Comparison of ENCODE assay signal across 8 cellular contexts in the genomic region with DNA sequence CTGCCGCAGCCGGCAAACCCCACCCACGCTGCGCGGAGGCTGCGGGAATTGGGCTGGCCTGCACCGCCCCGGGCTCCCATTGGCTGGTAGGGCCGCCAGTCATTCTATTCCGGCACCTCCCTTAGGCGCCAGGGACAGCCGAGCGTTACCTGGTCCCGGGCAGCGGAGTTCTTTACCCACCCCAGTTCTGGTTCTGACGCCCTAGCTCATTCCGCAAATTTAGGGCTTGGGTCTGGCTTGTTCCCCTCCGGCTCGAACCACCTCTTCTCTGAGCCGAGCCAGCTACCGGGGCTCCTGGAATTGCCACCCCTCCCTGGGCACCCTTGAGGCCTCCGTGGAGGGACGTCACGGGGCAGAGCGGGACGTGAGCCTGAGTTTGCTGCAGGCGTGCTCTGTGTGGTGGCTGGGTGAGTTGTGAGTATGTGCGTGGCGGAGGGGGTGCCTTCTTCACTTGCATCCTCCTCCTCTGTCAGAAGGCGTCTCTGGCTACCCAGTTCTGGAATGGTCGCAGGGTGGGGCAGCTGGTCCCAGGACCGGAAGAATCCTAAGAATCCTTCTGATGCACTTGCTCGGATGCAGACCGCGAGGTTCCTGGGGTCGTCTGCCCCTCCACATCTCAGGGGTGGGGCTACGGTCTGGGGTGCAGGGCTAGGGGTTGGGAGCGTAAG. TPM values are rescaled to one million over a fixed set of nuclear protein-coding genes. Genes with fewer than 3 reads are reported as not detected.
A peak's percentile ranks its signal among the peaks of the same experiment; 100 is the strongest.
DNase-seq lines count a peak whose midpoint lies in the region; ATAC-seq and TF ChIP-seq lines count a peak whose summit lies in the region.

A gene (minus strand): TSS at position 2 of the 668 bp plus-strand sequence. CDS start 910 bp downstream, outside the sequence.
A gene with protein sequence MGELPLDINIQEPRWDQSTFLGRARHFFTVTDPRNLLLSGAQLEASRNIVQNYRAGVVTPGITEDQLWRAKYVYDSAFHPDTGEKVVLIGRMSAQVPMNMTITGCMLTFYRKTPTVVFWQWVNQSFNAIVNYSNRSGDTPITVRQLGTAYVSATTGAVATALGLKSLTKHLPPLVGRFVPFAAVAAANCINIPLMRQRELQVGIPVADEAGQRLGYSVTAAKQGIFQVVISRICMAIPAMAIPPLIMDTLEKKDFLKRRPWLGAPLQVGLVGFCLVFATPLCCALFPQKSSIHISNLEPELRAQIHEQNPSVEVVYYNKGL (plus strand): TSS at position 107 of the 668 bp plus-strand sequence. CDS start 3,461 bp downstream, outside the sequence.

- DNase-seq in DMS79 (lab: John Stamatoyannopoulos, UW) (peak; percentile 33), GM23338 (ENCODE audit: low spot score) (peak; percentile 97), LHCN-M2 (ENCODE audit: low read depth) (peak; percentile 81), RWPE1 (ENCODE audit: low spot score) (peak; percentile 99), fibroblast of pulmonary artery (ENCODE audit: low read depth) (peak; percentile 95), nephron progenitor cell (peak; percentile 98)
- DNase-seq in activated effector memory CD4-positive, alpha-beta T cell treated with anti-CD3 and anti-CD28 coated beads, Interleukin-2, amount 50 U/mL, for 16 hours, result peak; percentile 98

- H3K79me2 ChIP-seq in GM23338 (replicated peaks; ENCODE audit: insufficient read depth), result no peaks in the 10 kb centered on the region

- no peaks in the 10 kb centered on the region; the same call in 1 of the 2 replicates for H4K20me1 ChIP-seq in GM23338 (replicated peaks; ENCODE audit: insufficient read depth)

- CTCF ChIA-PET in RWPE1 (lab: Yijun Ruan, JAX), result interaction anchor here (0.6 to 1.6 kb wide), 13 partner anchors 10 to 1368 kb away, joined by 3 to 12 read pairs (median 4); a partner anchor contains a TSS

- peak within 1 kb of the TSS; percentile 100 for H3K4me2 ChIP-seq in GM23338

- H3K27me3 ChIP-seq in GM23338 (ENCODE audit: insufficient read depth), result peaks cover 63% of the 10 kb centered on the region

- H3K9me3 Mint-ChIP-seq in GM23338 (no peaks in the 10 kb centered on the region), nephron progenitor cell (no peaks in the 10 kb centered on the region)
- H3K9me3 Mint-ChIP-seq in stimulated activated naive CD8-positive, alpha-beta T cell treated with anti-CD3 and anti-CD28 coated beads, Interleukin-15, Interleukin-2, amounts not matched to agents 100 ng/mL and 50 ng/mL, for 24 hours, result no peaks in the 10 kb centered on the region

- H3K27ac ChIP-seq in GM23338 (ENCODE audit: low read depth), result no peak within 1 kb of the TSS
- peak within 1 kb of the TSS; percentile 99 for H3K27ac ChIP-seq in RWPE1

- H2AFZ ChIP-seq in GM23338, result peak within 1 kb of the TSS; percentile 99

- H3K36me3 Mint-ChIP-seq in GM23338 (ENCODE audit: low read depth) (no peaks in the 10 kb centered on the region; the same call in 2 of the 3 replicates), nephron progenitor cell (ENCODE audit: low read depth) (no peaks in the 10 kb centered on the region)
- H3K36me3 Mint-ChIP-seq in stimulated activated naive CD8-positive, alpha-beta T cell treated with anti-CD3 and anti-CD28 coated beads, Interleukin-15, Interleukin-2, amounts not matched to agents 100 ng/mL and 50 ng/mL, for 24 hours (ENCODE audit: low read depth), result no peaks in the 10 kb centered on the region

- ATAC-seq in GM23338, result peak; percentile 82

- H3K9me2 ChIP-seq in GM23338 (ENCODE audit: insufficient read depth), result no peaks in the 10 kb centered on the region

- H3K4me3 Mint-ChIP-seq in GM23338 (peak within 1 kb of the TSS; percentile 65), nephron progenitor cell (peak within 1 kb of the TSS; percentile 83)
- peak within 1 kb of the TSS; percentile 87 for H3K4me3 Mint-ChIP-seq in stimulated activated naive CD8-positive, alpha-beta T cell treated with anti-CD3 and anti-CD28 coated beads, Interleukin-15, Interleukin-2, amounts not matched to agents 100 ng/mL and 50 ng/mL, for 24 hours

- H3K4me3 ChIP-seq in GM23338 (peak within 1 kb of the TSS; percentile 87), fibroblast of pulmonary artery (replicated peaks; ENCODE audit: low read depth, low read length) (peak within 1 kb of the TSS; percentile 89)

- H3K4me1 Mint-ChIP-seq in GM23338, result peaks cover 33% of the 10 kb centered on the region
- peaks cover 69% of the 10 kb centered on the region for H3K4me1 Mint-ChIP-seq in nephron progenitor cell
- peaks cover 28% of the 10 kb centered on the region for H3K4me1 Mint-ChIP-seq in stimulated activated naive CD8-positive, alpha-beta T cell treated with anti-CD3 and anti-CD28 coated beads, Interleukin-15, Interleukin-2, amounts not matched to agents 100 ng/mL and 50 ng/mL, for 24 hours (ENCODE audit: low read depth)

- H3K36me3 ChIP-seq in GM23338 (ENCODE audit: insufficient read depth), result no peaks in the 10 kb centered on the region

- TF ChIP-seq CTCF in GM23338 (conservative IDR thresholded peaks at IDR 0.05; ENCODE audit: low read depth in 2 of 2) (no peak), RWPE1 (conservative IDR thresholded peaks at IDR 0.05; ENCODE audit: low read depth) (no peak), fibroblast of pulmonary artery (IDR thresholded peaks at IDR 0.05; ENCODE audit: low read length, missing control alignments) (no peak), nephron progenitor cell (IDR thresholded peaks at IDR 0.05) (no peak)

- POLR2A ChIA-PET in RWPE1 (lab: Yijun Ruan, JAX; ENCODE audit: low non-redundant PET), result interaction anchor here (1.1 kb wide), 1 partner anchor 20 kb away, joined by 5 read pairs; no protein-coding TSS in a partner anchor

- H3K27me3 Mint-ChIP-seq in GM23338 (ENCODE audit: insufficient read depth, low read depth, poor library complexity) (peaks cover 48% of the 10 kb centered on the region), nephron progenitor cell (ENCODE audit: low read depth, poor library complexity) (peaks cover 62% of the 10 kb centered on the region)
- H3K27me3 Mint-ChIP-seq in stimulated activated naive CD8-positive, alpha-beta T cell treated with anti-CD3 and anti-CD28 coated beads, Interleukin-15, Interleukin-2, amounts not matched to agents 100 ng/mL and 50 ng/mL, for 24 hours, result no peaks in the 10 kb centered on the region

- H3K27ac Mint-ChIP-seq in GM23338, result no peak within 1 kb of the TSS; the same call in 1 of the 2 replicates
- H3K27ac Mint-ChIP-seq in nephron progenitor cell, result no peak within 1 kb of the TSS
- peak within 1 kb of the TSS; percentile 83 for H3K27ac Mint-ChIP-seq in stimulated activated naive CD8-positive, alpha-beta T cell treated with anti-CD3 and anti-CD28 coated beads, Interleukin-15, Interleukin-2, amounts not matched to agents 100 ng/mL and 50 ng/mL, for 24 hours

- no peaks in the 10 kb centered on the region for H3F3A ChIP-seq in GM23338 (replicated peaks; ENCODE audit: low read depth)

- peaks cover 27% of the 10 kb centered on the region; the same call in 1 of the 2 replicates for H3K4me1 ChIP-seq in GM23338 (ENCODE audit: insufficient read depth)

TF ChIP-seq in GM23338, 12 proteins besides CTCF, POLR2A, EP300 and RAD21:
- TF ChIP-seq NANOG (IDR thresholded peaks at IDR 0.05; ENCODE audit: borderline replicate concordance) (no peak), STAT1 (IDR thresholded peaks at IDR 0.05; ENCODE audit: unreplicated experiment) (no peak), EZH2phosphoT487 (IDR thresholded peaks at IDR 0.05; ENCODE audit: unreplicated experiment) (no peak), POLR2AphosphoS5 (IDR thresholded peaks at IDR 0.05; ENCODE audit: low read depth) (no peak), EZH2 (IDR thresholded peaks at IDR 0.05; ENCODE audit: low read depth, unreplicated experiment) (peak; percentile 38), ZNF331 (CRISPR knock-in tag; IDR thresholded peaks at IDR 0.05; ENCODE audit: low read depth) (no peak)
- TF ChIP-seq, protein P1, sequence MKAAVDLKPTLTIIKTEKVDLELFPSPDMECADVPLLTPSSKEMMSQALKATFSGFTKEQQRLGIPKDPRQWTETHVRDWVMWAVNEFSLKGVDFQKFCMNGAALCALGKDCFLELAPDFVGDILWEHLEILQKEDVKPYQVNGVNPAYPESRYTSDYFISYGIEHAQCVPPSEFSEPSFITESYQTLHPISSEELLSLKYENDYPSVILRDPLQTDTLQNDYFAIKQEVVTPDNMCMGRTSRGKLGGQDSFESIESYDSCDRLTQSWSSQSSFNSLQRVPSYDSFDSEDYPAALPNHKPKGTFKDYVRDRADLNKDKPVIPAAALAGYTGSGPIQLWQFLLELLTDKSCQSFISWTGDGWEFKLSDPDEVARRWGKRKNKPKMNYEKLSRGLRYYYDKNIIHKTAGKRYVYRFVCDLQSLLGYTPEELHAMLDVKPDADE (IDR thresholded peaks at IDR 0.05), result no peak

RNA-seq across cellular contexts. Expression of the first gene that starts in this region (rescaled TPM):
- total RNA-seq in GM23338 (2014; rRNA removed; shearing (Covaris generic)), result 1.7 and 2.3 TPM in 2 replicates
- polyA plus RNA-seq in GM23338 (2016; fragmentation: Nextera tagmentation; extraction: Ambion mirVana), result 1.5 and 1.7 TPM in 2 replicates
- total RNA-seq in LHCN-M2 (2014; rRNA removed), result 1.2 and 1.4 TPM in 2 replicates
- polyA plus RNA-seq in LHCN-M2 (2012), result 2.5 TPM

RNA-seq across cellular contexts. Expression of the second gene that starts in this region (rescaled TPM):
- 2.3 and 3.8 TPM in 2 replicates for total RNA-seq in GM23338 (2014; rRNA removed; shearing (Covaris generic))
- polyA plus RNA-seq in GM23338 (2016; fragmentation: Nextera tagmentation; extraction: Ambion mirVana), result 0.68 and 0.73 TPM in 2 replicates
- total RNA-seq in LHCN-M2 (2014; rRNA removed), result 91.6 and 101 TPM in 2 replicates
- polyA plus RNA-seq in LHCN-M2 (2012), result 65.4 TPM

Comparison
In these comparisons a context has a peak if more than half of its experiments do, and no peak if none do; other contexts are left out.
1. RNA of the second gene that starts in this region (total RNA-seq): 91.6 to 101 TPM in LHCN-M2; 2.3 to 3.8 TPM in GM23338; every median in the first group is over 10 times any median in the second.
2. DNase-seq: peak in every context shown above with its lines; median percentile 99 in RWPE1; 98 in activated effector memory CD4-positive, alpha-beta T cell treated with anti-CD3 and anti-CD28 coated beads, Interleukin-2, amount 50 U/mL, for 16 hours; 98 in nephron progenitor cell; 97 in GM23338; 95 in fibroblast of pulmonary artery; 81 in LHCN-M2; 33 in DMS79.
3. Peak in every context shown above with its lines, with median percentiles within 50 percentile points of each other: H3K4me3 Mint-ChIP-seq.